In genomic region chrX:42140320-42140719, GRCh38 we compare ENCODE assay signal across 29 cellular contexts.
"Had no signal": no experiment of that assay in that cellular context is flagged by ENCODE, and none has a peak within 500 bp of the region (broad histone marks: within the 10 kb centered on the region; RNA-seq: fewer than 3 reads in every experiment).

No MANE protein-coding gene starts in this region.

- ATAC-seq: activated CD8-positive, alpha-beta T cell treated with anti-CD3 and anti-CD28 coated beads for 36 hours; activated naive CD8-positive, alpha-beta T cell treated with anti-CD3 and anti-CD28 coated beads, Interleukin-2, amount 50 U/mL, for 24 hours; activated T-cell treated with anti-CD3 and anti-CD28 coated beads, Interleukin-2, amount 50 U/mL, for 4 hours; body of pancreas; T-cell had no signal

- H3K27me3 ChIP-seq: ascending aorta, body of pancreas, brain microvascular endothelial cell had no signal

- H3K36me3 ChIP-seq: ascending aorta, brain microvascular endothelial cell, breast epithelium had no signal

- H3K4me3 ChIP-seq: ascending aorta, body of pancreas, breast epithelium had no signal

- H3K4me1 ChIP-seq: ascending aorta, body of pancreas, breast epithelium had no signal

- H3K9me3 ChIP-seq: body of pancreas had no signal

- H3K27ac ChIP-seq: ascending aorta, body of pancreas, brain microvascular endothelial cell, breast epithelium, VCaP had no signal

- DNase-seq: activated B cell treated with CpG ODN at 0.5 μM for 24 hours; activated CD4-positive, alpha-beta memory T cell treated with anti-CD3 and anti-CD28 coated beads for 36 hours; activated CD4-positive, alpha-beta T cell treated with anti-CD3 and anti-CD28 coated beads for 4 hours; activated CD4-positive, alpha-beta T cell treated with anti-CD3 and anti-CD28 coated beads, Interleukin-2, amount 10 ng/mL, durations not matched to agents 24 days and 14 days; activated CD4-positive, alpha-beta T cell treated with anti-CD3 and anti-CD28 coated beads, Interleukin-2, amount 50 U/mL, for 1 hour; activated CD4-positive, alpha-beta T cell treated with anti-CD3 and anti-CD28 coated beads, Interleukin-2, amount 50 U/mL, for 4 hours; activated CD4-positive, CD25-positive, alpha-beta regulatory T cell treated with anti-CD3 and anti-CD28 coated beads, Interleukin-2, amount 50 U/mL, for 72 hours; activated CD8-positive, alpha-beta memory T cell treated with anti-CD3 and anti-CD28 coated beads, Interleukin-2, amount 50 U/mL, for 4 hours; activated CD8-positive, alpha-beta T cell treated with anti-CD3 and anti-CD28 coated beads for 36 hours; activated effector memory CD4-positive, alpha-beta T cell treated with Interleukin-2 at 50 U/mL for 16 hours; activated gamma-delta T cell; activated naive CD4-positive, alpha-beta T cell treated with anti-CD3 and anti-CD28 coated beads, Interleukin-2, amount 10 ng/mL, durations not matched to agents 7 days and 5 days; activated naive CD4-positive, alpha-beta T cell treated with Interleukin-2 at 50 U/mL for 16 hours; activated naive CD8-positive, alpha-beta T cell treated with anti-CD3 and anti-CD28 coated beads, Interleukin-2, amount 10 ng/mL, durations not matched to agents 7 days and 5 days; activated naive CD8-positive, alpha-beta T cell treated with anti-CD3 and anti-CD28 coated beads, Interleukin-2, amount 50 U/mL, for 24 hours; activated T-cell treated with anti-CD3 and anti-CD28 coated beads for 4 hours; activated T-cell treated with anti-CD3 and anti-CD28 coated beads, Interleukin-2, amount 50 U/mL, for 1 hour; activated T-cell treated with anti-CD3 and anti-CD28 coated beads, Interleukin-2, amount 50 U/mL, for 4 hours; amygdala; anterior cingulate cortex; body of pancreas; brain microvascular endothelial cell; central memory CD4-positive, alpha-beta T cell; T-cell; T-helper 2 cell; T-helper 9 cell had no signal
